Comparison of ENCODE assay signal across 10 cellular contexts in genomic region chr3:139388077-139388476, GRCh38. TPM values are rescaled to one million over a fixed set of nuclear protein-coding genes. Genes with fewer than 3 reads are reported as not detected.
DNase-seq lines count a peak whose midpoint lies in the region; ATAC-seq and TF ChIP-seq lines count a peak whose summit lies in the region.
"Had no signal": no experiment of that assay in that cellular context is flagged by ENCODE, and none has a peak within 500 bp of the region (broad histone marks: within the 10 kb centered on the region; RNA-seq: fewer than 3 reads in every experiment).

No MANE protein-coding gene starts in this region.

- H3K9me3 Mint-ChIP-seq in natural killer cell: no peaks in the 10 kb centered on the region

- H3K9me3 ChIP-seq in BE2C (no peaks in the 10 kb centered on the region), IMR-90 (ENCODE audit: control insufficient read depth, insufficient read depth, low read length) (no peaks in the 10 kb centered on the region), breast epithelium (no peaks in the 10 kb centered on the region), gastroesophageal sphincter (no peaks in the 10 kb centered on the region), testis (no peaks in the 10 kb centered on the region)

- H2AK9ac ChIP-seq in IMR-90 (replicated peaks; ENCODE audit: low read depth, low read length, poor library complexity): no peak overlapping the region

- no peak overlapping the region for H2AFZ ChIP-seq in IMR-90 (replicated peaks; ENCODE audit: low read length, poor library complexity)

- no peak overlapping the region for H4K5ac ChIP-seq in IMR-90 (ENCODE audit: low read depth, low read length)

- no peak overlapping the region for H2BK15ac ChIP-seq in IMR-90 (ENCODE audit: low read depth, low read length)

- WGBS in IMR-90 (ENCODE audit: extremely low coverage in 2 of 2, insufficient read length in 1 of 2), 2 experiments: 100% methylated on average over 1 of the region's 10 CpGs; no CpG with 5 or more reads in 1 of the 2 experiments
- 67 to 76% methylated on average over 7 to 8 of the region's 10 CpGs for WGBS in gastroesophageal sphincter (ENCODE audit: low coverage in 1 of 2), 2 donors
- WGBS in testis, 2 donors: 58 to 74% methylated on average over 10 of the region's 10 CpGs

- H3K18ac ChIP-seq in IMR-90 (ENCODE audit: low read depth, low read length): no peak overlapping the region

- no peak for TF ChIP-seq EP300 in gastroesophageal sphincter (IDR thresholded peaks at IDR 0.05)

- H2BK120ac ChIP-seq in IMR-90 (ENCODE audit: low read depth, low read length): no peak overlapping the region

- peaks cover 3% of the 10 kb centered on the region; the same call in 1 of the 2 replicates for H3K36me3 ChIP-seq in BE2C
- peaks cover 2% of the 10 kb centered on the region; the same call in 1 of the 2 replicates for H3K36me3 ChIP-seq in IMR-90 (ENCODE audit: control insufficient read depth, insufficient read depth, low read length)
- no peaks in the 10 kb centered on the region for H3K36me3 ChIP-seq in breast epithelium
- peaks cover 0 to 2% of the 10 kb centered on the region in 2 donors for H3K36me3 ChIP-seq in gastroesophageal sphincter
- H3K36me3 ChIP-seq in testis (ENCODE audit: low read depth, missing control alignments): no peaks in the 10 kb centered on the region

- peaks cover 0 to 2% of the 10 kb centered on the region in 2 donors for H3K27me3 Mint-ChIP-seq in natural killer cell (ENCODE audit: low read depth in 2 of 2)

- H3K14ac ChIP-seq in IMR-90 (replicated peaks; ENCODE audit: low read depth, low read length): no peak overlapping the region

- no peak overlapping the region for H2AK5ac ChIP-seq in IMR-90 (ENCODE audit: low read depth, low read length)

- intact Hi-C loops in IMR-90 (cut with micrococcal nuclease) (loop anchor here (5.0 kb wide), 1 partner anchor 36 kb away; no protein-coding TSS in a partner anchor), breast epithelium (cut with DNase I; ENCODE audit: low total_unique reads) (no loop called here), natural killer cell (cut with micrococcal nuclease) (no loop called here), testis (cut with DNase I; ENCODE audit: low total_unique reads) (no loop called here)

- H3K79me1 ChIP-seq in IMR-90 (ENCODE audit: low read depth in 1 of 2, low read length in 2 of 2): peaks cover 2 to 22% of the 10 kb centered on the region in 2 experiments; a peak in 3 of 4 replicates

- H4K8ac ChIP-seq in IMR-90 (ENCODE audit: low read depth in 2 of 2, low read length in 2 of 2): no peak overlapping the region

- no peak overlapping the region for H3K9ac ChIP-seq in IMR-90 (ENCODE audit: low read depth, low read length)

- peaks cover 38 to 39% of the 10 kb centered on the region in 2 donors for H3K4me1 Mint-ChIP-seq in natural killer cell

- H3K27me3 ChIP-seq in BE2C (no peaks in the 10 kb centered on the region), IMR-90 (ENCODE audit: control insufficient read depth, insufficient read depth, low read length) (no peaks in the 10 kb centered on the region), breast epithelium (no peaks in the 10 kb centered on the region), gastroesophageal sphincter (no peaks in the 10 kb centered on the region), testis (no peaks in the 10 kb centered on the region)

- DNase-seq in BE2C: no peak
- no peak for DNase-seq in IMR-90
- DNase-seq in breast epithelium (ENCODE audit: low spot score in 2 of 2): no peak
- no peak for DNase-seq in natural killer cell
- DNase-seq in KBM-7: no peak
- DNase-seq in testis: no peak
- DNase-seq: activated CD4-positive, alpha-beta T cell treated with anti-CD3 and anti-CD28 coated beads, Interleukin-2, amount 50 U/mL, for 48 hours; NCI-H1436 treated with DMSO at 0.1 percent for 48 hours had no signal

- in situ Hi-C loops in IMR-90 (cut with MboI; ENCODE audit: low sequenced_read_pairs) (loop anchor here (5.0 kb wide), 1 partner anchor 41 kb away; no protein-coding TSS in a partner anchor), KBM-7 (cut with MboI; ENCODE audit: low pct_unique_long_range_greater_than_20kb, low sequenced_read_pairs) (no loop called here)

- TF ChIP-seq RAD21 in IMR-90 (IDR thresholded peaks at IDR 0.05; ENCODE audit: low read length): no peak

- POLR2A ChIA-PET in IMR-90 (lab: Charles Lee; ENCODE audit: unreplicated experiment): no interaction called here

- H4K20me1 ChIP-seq in IMR-90 (ENCODE audit: insufficient read depth, low read length): peaks cover 51% of the 10 kb centered on the region

- H3K4me3 ChIP-seq in BE2C (ENCODE audit: low read depth, low read length) (peak overlapping the region; percentile 94), IMR-90 (ENCODE audit: insufficient read depth, low read depth, low read length) (peak overlapping the region; percentile 72), breast epithelium (peak overlapping the region; percentile 90 to 94 (median 94)), gastroesophageal sphincter (peak overlapping the region in 1 of 2 donors; percentile 77), testis (peak overlapping the region in 1 of 2 donors; percentile 98)

- dilution Hi-C loops in IMR-90 (cut with HindIII; ENCODE audit: low sequenced_read_pairs, unreplicated experiment): no loop called here

- no peak overlapping the region for H4K91ac ChIP-seq in IMR-90 (ENCODE audit: insufficient read depth, low read depth, low read length)

- no peak overlapping the region for H2BK20ac ChIP-seq in IMR-90 (ENCODE audit: low read depth, low read length)

- peak overlapping the region; percentile 77 for H3K4me3 Mint-ChIP-seq in natural killer cell

- H3K4ac ChIP-seq in IMR-90 (ENCODE audit: low read depth, low read length): no peak overlapping the region

- no TSS peak for BruUV-seq in IMR-90 (replicated peaks; lab: Mats Ljungman, UMichigan)

- peak overlapping the region; percentile 33 to 74 for H3K27ac Mint-ChIP-seq in natural killer cell

- 0 out of 2 replicates have a peak, but pooled peaks cover 3% of the 10 kb centered on the region for H3K9me1 ChIP-seq in IMR-90 (ENCODE audit: insufficient read depth, low read length)

- peak overlapping the region; percentile 98 for H3K4me2 ChIP-seq in IMR-90 (ENCODE audit: low read depth, low read length)

- TF ChIP-seq POLR2A in IMR-90 (IDR thresholded peaks at IDR 0.05; ENCODE audit: low read depth, low read length) (no peak), breast epithelium (IDR thresholded peaks at IDR 0.05) (no peak), gastroesophageal sphincter (IDR thresholded peaks at IDR 0.05) (no peak), testis (IDR thresholded peaks at IDR 0.05) (no peak)

- 0 out of 2 replicates have a peak overlapping the region, but pooled peaks have one; percentile 11 for H3K23ac ChIP-seq in IMR-90 (ENCODE audit: low read depth, low read length)

- H3K27ac ChIP-seq in IMR-90 (ENCODE audit: insufficient read depth, low read length): no peak overlapping the region
- no peak overlapping the region for H3K27ac ChIP-seq in breast epithelium
- H3K27ac ChIP-seq in gastroesophageal sphincter: no peak overlapping the region
- no peak overlapping the region for H3K27ac ChIP-seq in testis

- H3K36me3 Mint-ChIP-seq in natural killer cell: no peaks in the 10 kb centered on the region

- no peaks in the 10 kb centered on the region for H3K4me1 ChIP-seq in BE2C
- peaks cover 1% of the 10 kb centered on the region for H3K4me1 ChIP-seq in IMR-90 (ENCODE audit: control insufficient read depth, insufficient read depth, low read length)
- peaks cover 0 to 9% of the 10 kb centered on the region in 2 donors for H3K4me1 ChIP-seq in breast epithelium
- H3K4me1 ChIP-seq in gastroesophageal sphincter: peaks cover 0 to 71% (median 16%) of the 10 kb centered on the region in 3 donors
- H3K4me1 ChIP-seq in testis: peaks cover 19% of the 10 kb centered on the region

- TF ChIP-seq CTCF in BE2C (IDR thresholded peaks at IDR 0.05; ENCODE audit: low read depth, low read length): no peak
- no peak for TF ChIP-seq CTCF in IMR-90 (conservative IDR thresholded peaks at IDR 0.05; ENCODE audit: low read depth, low read length)
- no peak for TF ChIP-seq CTCF in breast epithelium (IDR thresholded peaks at IDR 0.05)
- no peak for TF ChIP-seq CTCF in natural killer cell (IDR thresholded peaks at IDR 0.05)
- TF ChIP-seq CTCF in gastroesophageal sphincter (IDR thresholded peaks at IDR 0.05): no peak
- no peak for TF ChIP-seq CTCF in testis (IDR thresholded peaks at IDR 0.05)

- CTCF ChIA-PET in IMR-90 (lab: Yijun Ruan, JAX): interaction anchor here (0.6 kb wide), 1 partner anchor 24 kb away, joined by 5 read pairs; no protein-coding TSS in a partner anchor

- H2BK5ac ChIP-seq in IMR-90 (ENCODE audit: low read depth, low read length, poor library complexity, severe bottlenecking): peak overlapping the region; percentile 29

- no peak for ATAC-seq in IMR-90 (ENCODE audit: low read depth)
- no peak for ATAC-seq in natural killer cell
- no peak for ATAC-seq in gastroesophageal sphincter
- no peak for ATAC-seq in GM18858 (IDR thresholded peaks at IDR 0.05; ENCODE audit: unreplicated experiment)

- H3K56ac ChIP-seq in IMR-90 (ENCODE audit: extremely low read depth, insufficient read depth, low read length): no peak overlapping the region

RNA-seq across cellular contexts. Expression of gene COPB2, which starts 1.4 kb away (rescaled TPM):
- polyA plus RNA-seq in BE2C (2012; ENCODE audit: insufficient read depth, insufficient read length, low read depth): 98.0 TPM
- 363 and 549 TPM in 2 replicates for total RNA-seq in IMR-90 (2012; rRNA removed)
- 140 and 179 TPM in 2 replicates for polyA plus RNA-seq in IMR-90 (2012; rRNA removed)
- polyA plus RNA-seq in IMR-90 (2012; cell fraction: cytosol; rRNA removed): 39.4 and 54.6 TPM in 2 replicates
- 33.3 and 219 TPM in 2 replicates for polyA plus RNA-seq in IMR-90 (2012; cell fraction: nucleus; rRNA removed; ENCODE audit: low replicate concordance)
- total RNA-seq in breast epithelium: 100 to 1,000 TPM in 2 of 3 donors, 10 to 100 TPM in 1; 76.5 to 109 (median 109) TPM
- total RNA-seq in natural killer cell: 10 to 100 TPM; 34.7 to 50.2 (median 42.4) TPM
- total RNA-seq in gastroesophageal sphincter: 100 to 1,000 TPM in 1 of 4 donors, 10 to 100 TPM in 3; 80.0 to 110 (median 87.4) TPM
- total RNA-seq in testis: 10 to 100 TPM; 63.5 to 73.8 TPM
- 76.5 TPM for polyA plus RNA-seq in testis (ENCODE audit: insufficient read depth, low read depth, low replicate concordance)

RNA-seq across cellular contexts. Expression of gene MRPS22, which starts 44.3 kb away (rescaled TPM):
- 41.1 TPM for polyA plus RNA-seq in BE2C (2012; ENCODE audit: insufficient read depth, insufficient read length, low read depth)
- total RNA-seq in IMR-90 (2012; rRNA removed) (72.4 and 94.4 TPM in 2 replicates), breast epithelium (10 to 100 TPM; 45.2 to 47.9 (median 46.4) TPM), natural killer cell (10 to 100 TPM; 32.4 to 39.1 (median 35.3) TPM), gastroesophageal sphincter (10 to 100 TPM; 52.6 to 68.8 (median 56.6) TPM), testis (10 to 100 TPM; 61.1 to 63.4 TPM)
- polyA plus RNA-seq in IMR-90 (2012; rRNA removed) (51.3 and 54.5 TPM in 2 replicates), testis (ENCODE audit: insufficient read depth, low read depth, low replicate concordance) (95.8 TPM)
- 30.7 and 37.9 TPM in 2 replicates for polyA plus RNA-seq in IMR-90 (2012; cell fraction: cytosol; rRNA removed)
- 22.1 and 37.3 TPM in 2 replicates for polyA plus RNA-seq in IMR-90 (2012; cell fraction: nucleus; rRNA removed; ENCODE audit: low replicate concordance)
